In the genomic region with DNA sequence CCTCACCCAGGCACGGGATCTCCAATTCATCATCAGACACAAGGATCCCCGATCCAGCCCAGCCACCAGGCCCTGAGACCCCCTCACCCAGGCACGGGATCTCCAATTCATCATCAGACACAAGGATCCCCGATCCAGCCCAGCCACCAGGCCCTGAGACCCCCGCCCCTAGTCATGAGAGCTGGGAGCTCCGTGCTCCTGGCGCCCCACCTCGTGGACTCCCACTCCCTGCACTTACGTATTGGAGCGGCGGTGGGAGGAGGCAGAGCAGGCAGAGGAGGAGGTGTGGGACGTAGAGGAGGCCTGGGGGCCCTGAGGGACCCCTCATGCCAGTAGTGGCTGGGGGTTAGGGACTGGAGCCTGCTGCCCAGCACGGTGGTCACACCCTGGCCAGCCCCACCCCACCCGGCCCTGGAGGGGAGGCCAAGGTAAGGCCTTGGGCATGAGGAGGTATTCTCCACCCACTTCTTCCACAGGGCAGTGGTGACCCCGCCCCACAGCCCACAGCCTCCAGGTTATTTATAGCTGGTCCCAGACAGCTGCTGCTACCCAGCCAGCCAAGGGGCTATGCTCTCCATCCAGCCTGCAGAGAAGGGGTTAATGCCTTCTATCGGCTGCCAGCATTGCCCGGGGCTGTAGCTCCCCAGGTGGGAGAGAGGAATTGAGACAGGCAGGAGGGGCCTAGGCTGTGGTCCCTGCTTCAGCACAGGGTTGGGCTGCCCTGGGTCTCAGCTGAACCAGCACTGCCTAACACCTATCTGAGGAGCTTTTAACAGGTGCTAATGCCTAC, we compare ENCODE assay signal across 30 cellular contexts. TPM values are rescaled to one million over a fixed set of nuclear protein-coding genes. Genes with fewer than 3 reads are reported as not detected.
DNase-seq lines count a peak whose midpoint lies in the region; ATAC-seq and TF ChIP-seq lines count a peak whose summit lies in the region.
"Had no signal": no experiment of that assay in that cellular context is flagged by ENCODE, and none has a peak within 500 bp of the region (broad histone marks: within the 10 kb centered on the region; RNA-seq: fewer than 3 reads in every experiment).

No MANE protein-coding gene starts in this region.

- H3K36me3 ChIP-seq in neural progenitor cell (no peaks in the 10 kb centered on the region), esophagus squamous epithelium (no peaks in the 10 kb centered on the region), MM.1S (replicated peaks; ENCODE audit: insufficient read depth, low read length) (no peaks in the 10 kb centered on the region), right lobe of liver (no peaks in the 10 kb centered on the region)
- H3K36me3 ChIP-seq: adrenal gland, brain microvascular endothelial cell, neutrophil had no signal

- CTCF ChIA-PET in WTC11 (lab: Charles Lee), result interaction anchor here (0.7 to 9.0 kb wide), 12 partner anchors 9 to 238 kb away, joined by 3 to 57 read pairs (median 6); a partner anchor contains a TSS

- no peaks in the 10 kb centered on the region for H3K27me3 ChIP-seq in neural progenitor cell
- peaks cover 0 to 20% (median 0%) of the 10 kb centered on the region in 4 donors for H3K27me3 ChIP-seq in esophagus squamous epithelium
- no peaks in the 10 kb centered on the region for H3K27me3 ChIP-seq in MM.1S (replicated peaks; ENCODE audit: insufficient read depth, low read length)
- H3K27me3 ChIP-seq in right lobe of liver, result no peaks in the 10 kb centered on the region
- H3K27me3 ChIP-seq: adrenal gland, testis had no signal

- ATAC-seq in WTC11 (peak; percentile 78), right lobe of liver (no peak)
- ATAC-seq: activated CD8-positive, alpha-beta memory T cell treated with anti-CD3 and anti-CD28 coated beads, Interleukin-2, amount 10 ng/mL, durations not matched to agents 7 days and 5 days; sciatic nerve had no signal

- peak overlapping the region; percentile 42 for H3K4me2 ChIP-seq in neural progenitor cell
- H3K4me2 ChIP-seq in MM.1S (ENCODE audit: low read depth, low read length), result no peak overlapping the region
- H3K4me2 ChIP-seq: SK-N-SH had no signal

- intact Hi-C loops in esophagus squamous epithelium (cut with DNase I) (no loop called here), right lobe of liver (cut with DNase I) (no loop called here)

- H3K9me3 Mint-ChIP-seq in WTC11, result no peaks in the 10 kb centered on the region
- no peaks in the 10 kb centered on the region for H3K9me3 Mint-ChIP-seq in neural progenitor cell
- H3K9me3 Mint-ChIP-seq: CD4-positive, alpha-beta T cell had no signal

- H3K79me2 ChIP-seq in neural progenitor cell (ENCODE audit: low read depth) (no peaks in the 10 kb centered on the region), MM.1S (ENCODE audit: low read length) (no peaks in the 10 kb centered on the region)

- H4K20me1 ChIP-seq in neural progenitor cell (ENCODE audit: low read depth) (no peaks in the 10 kb centered on the region), MM.1S (ENCODE audit: insufficient read depth, low read length) (no peaks in the 10 kb centered on the region)

- H3K36me3 Mint-ChIP-seq in WTC11, result no peaks in the 10 kb centered on the region
- no peaks in the 10 kb centered on the region for H3K36me3 Mint-ChIP-seq in neural progenitor cell
- H3K36me3 Mint-ChIP-seq: activated CD8-positive, alpha-beta memory T cell treated with anti-CD3 and anti-CD28 coated beads, Interleukin-2, amount 10 ng/mL, durations not matched to agents 7 days and 5 days had no signal

- POLR2A ChIA-PET in WTC11 (lab: Charles Lee), result no interaction called here

- TF ChIP-seq CTCF in WTC11 (IDR thresholded peaks at IDR 0.05), result no peak
- no peak for TF ChIP-seq CTCF in neural progenitor cell (IDR thresholded peaks at IDR 0.05)
- no peak for TF ChIP-seq CTCF in esophagus squamous epithelium (IDR thresholded peaks at IDR 0.05)
- no peak for TF ChIP-seq CTCF in MM.1S (IDR thresholded peaks at IDR 0.05; ENCODE audit: low read length)
- TF ChIP-seq CTCF in right lobe of liver (IDR thresholded peaks at IDR 0.05), result no peak

- H3K4me1 ChIP-seq in neural progenitor cell (peaks cover 13% of the 10 kb centered on the region), esophagus squamous epithelium (peaks cover 0 to 3% (median 0%) of the 10 kb centered on the region in 3 donors), MM.1S (ENCODE audit: low read length) (no peaks in the 10 kb centered on the region), right lobe of liver (no peaks in the 10 kb centered on the region)
- H3K4me1 ChIP-seq: adrenal gland, testis had no signal

- H3K27me3 Mint-ChIP-seq in WTC11 (ENCODE audit: low read depth), result peaks cover 5% of the 10 kb centered on the region
- peaks cover 5% of the 10 kb centered on the region for H3K27me3 Mint-ChIP-seq in neural progenitor cell (ENCODE audit: insufficient read depth, low read depth)
- H3K27me3 Mint-ChIP-seq: activated CD8-positive, alpha-beta memory T cell treated with anti-CD3 and anti-CD28 coated beads, Interleukin-2, amount 10 ng/mL, durations not matched to agents 7 days and 5 days; CD4-positive, alpha-beta T cell had no signal

- H3K4me3 ChIP-seq in neural progenitor cell (no peak overlapping the region), esophagus squamous epithelium (no peak overlapping the region), MM.1S (ENCODE audit: low read length) (no peak overlapping the region), right lobe of liver (no peak overlapping the region)
- H3K4me3 ChIP-seq: adrenal gland, GM23248, testis had no signal

- TF ChIP-seq POLR2A in esophagus squamous epithelium (IDR thresholded peaks at IDR 0.05), result no peak
- no peak for TF ChIP-seq POLR2A in right lobe of liver (IDR thresholded peaks at IDR 0.05)

- H3F3A ChIP-seq in neural progenitor cell (ENCODE audit: low read depth), result no peaks in the 10 kb centered on the region
- H3F3A ChIP-seq in MM.1S (ENCODE audit: insufficient read depth, low read length), result no peaks in the 10 kb centered on the region

- no peak overlapping the region for H3K27ac Mint-ChIP-seq in WTC11
- no peak overlapping the region for H3K27ac Mint-ChIP-seq in neural progenitor cell
- H3K27ac Mint-ChIP-seq: activated CD8-positive, alpha-beta memory T cell treated with anti-CD3 and anti-CD28 coated beads, Interleukin-2, amount 10 ng/mL, durations not matched to agents 7 days and 5 days; CD4-positive, alpha-beta T cell had no signal

- no peaks in the 10 kb centered on the region for H3K9me3 ChIP-seq in neural progenitor cell (ENCODE audit: low read depth)
- no peaks in the 10 kb centered on the region for H3K9me3 ChIP-seq in esophagus squamous epithelium
- H3K9me3 ChIP-seq in MM.1S (replicated peaks; ENCODE audit: insufficient read depth, low read length), result no peaks in the 10 kb centered on the region
- no peaks in the 10 kb centered on the region for H3K9me3 ChIP-seq in right lobe of liver
- H3K9me3 ChIP-seq: adrenal gland, neutrophil, SK-N-SH, testis had no signal

- 44 to 100% methylated on average over 1 to 9 of the region's 17 CpGs for WGBS in esophagus squamous epithelium, 2 donors
- WGBS in right lobe of liver (ENCODE audit: insufficient coverage, low coverage, low lambda C conversion rate, missing lambda C conversion rate), result 57% methylated on average over 9 of the region's 17 CpGs

- H3K4me3 Mint-ChIP-seq in WTC11, result no peak overlapping the region
- H3K4me3 Mint-ChIP-seq in neural progenitor cell, result no peak overlapping the region
- H3K4me3 Mint-ChIP-seq: activated CD8-positive, alpha-beta memory T cell treated with anti-CD3 and anti-CD28 coated beads, Interleukin-2, amount 10 ng/mL, durations not matched to agents 7 days and 5 days; CD4-positive, alpha-beta T cell had no signal

- H3K27ac ChIP-seq in neural progenitor cell (no peak overlapping the region), esophagus squamous epithelium (peak overlapping the region in 1 of 4 donors; percentile 14), MM.1S (ENCODE audit: low read length) (no peak overlapping the region), right lobe of liver (no peak overlapping the region)
- H3K27ac ChIP-seq: adrenal gland, brain microvascular endothelial cell, GM23248, neutrophil, testis, VCaP had no signal

- H3K9me2 ChIP-seq in MM.1S (replicated peaks; ENCODE audit: insufficient read depth, low read length), result no peaks in the 10 kb centered on the region
- H3K9me2 ChIP-seq: SK-N-SH had no signal

- DNase-seq in NCI-H1417 (lab: John Stamatoyannopoulos, UW), result peak in 2 of 3 experiments; percentile 48 to 68
- no peak for DNase-seq in NCI-H1417 treated with DMSO at 0.1 percent for 48 hours (lab: John Stamatoyannopoulos, UW)
- peak; percentile 91 for DNase-seq in ELF-1 (ENCODE audit: low read depth, low spot score)
- peak; percentile 55 for DNase-seq in WTC11 (ENCODE audit: low spot score)
- DNase-seq in neural progenitor cell (ENCODE audit: low spot score), result no peak
- DNase-seq in esophagus squamous epithelium (lab: John Stamatoyannopoulos, UW), result no peak
- DNase-seq in MM.1S, result no peak
- DNase-seq in right lobe of liver, result no peak
- DNase-seq: 8988T; activated CD4-positive, alpha-beta T cell treated with anti-CD3 and anti-CD28 coated beads, Interleukin-2, amount 50 U/mL, for 1 hour; activated CD8-positive, alpha-beta memory T cell treated with anti-CD3 and anti-CD28 coated beads, Interleukin-2, amount 10 ng/mL, durations not matched to agents 7 days and 5 days; activated naive CD4-positive, alpha-beta T cell treated with Interleukin-2 at 50 U/mL for 16 hours; adrenal gland; brain microvascular endothelial cell; CD4-positive, alpha-beta T cell; glutamatergic neuron; GM23248; mammary epithelial cell; NCI-H1048; NCI-H2029; NCI-H748 treated with DMSO at 0.1 percent for 48 hours; RPMI8226; SK-N-SH; stimulated activated CD4-positive, alpha-beta T cell treated with anti-CD3 and anti-CD28 coated beads, Interleukin-15, amount 100 ng/mL, for 24 hours; stimulated activated naive CD4-positive, alpha-beta T cell; testis had no signal

- H3K9ac ChIP-seq in neural progenitor cell, result no peak overlapping the region
- no peak overlapping the region for H3K9ac ChIP-seq in MM.1S (ENCODE audit: low read length)
- H3K9ac ChIP-seq: GM23248, SK-N-SH had no signal

- no peak overlapping the region for H2AFZ ChIP-seq in neural progenitor cell (replicated peaks)
- no peak overlapping the region for H2AFZ ChIP-seq in MM.1S (ENCODE audit: low read length)
- H2AFZ ChIP-seq: GM23248 had no signal

- H3K4me1 Mint-ChIP-seq in WTC11 (peaks cover 31% of the 10 kb centered on the region), neural progenitor cell (peaks cover 10% of the 10 kb centered on the region)

TF ChIP-seq in WTC11, 78 proteins besides CTCF, POLR2A, EP300 and RAD21 (continues in another document):
- 0 out of 2 replicates have a peak, but pooled peaks have one; percentile 21 for TF ChIP-seq ZNF317 (CRISPR knock-in tag; IDR thresholded peaks at IDR 0.05; ENCODE audit: borderline replicate concordance, low read depth)

RNA-seq across cellular contexts. Expression of a gene that starts 17.6 kb away (rescaled TPM):
- total RNA-seq in WTC11 (2021) (0.09 to 0.25 TPM (median 0.22 TPM) in 3 replicates), neural progenitor cell (ENCODE audit: low replicate concordance) (0.19 TPM in 1 of 2 replicates, not detected in the other), esophagus squamous epithelium (under 1 TPM in 2 of 4 donors, not detected in 2; under 0.01 to 0.09 TPM), right lobe of liver (not detected)
- total RNA-seq: activated CD8-positive, alpha-beta memory T cell treated with anti-CD3 and anti-CD28 coated beads, Interleukin-2, amount 10 ng/mL, durations not matched to agents 7 days and 5 days; CD4-positive, alpha-beta T cell; epithelial cell of proximal tubule; GM23248; mammary epithelial cell had no signal

RNA-seq across cellular contexts. Expression of a gene that starts 52.0 kb away (rescaled TPM):
- total RNA-seq in WTC11 (2021) (3.5 to 5.6 TPM (median 4.4 TPM) in 3 replicates), neural progenitor cell (ENCODE audit: low replicate concordance) (5.0 and 7.8 TPM in 2 replicates), esophagus squamous epithelium (10 to 100 TPM in 2 of 4 donors, 1 to 10 TPM in 1, under 1 TPM in 1; 0.76 to 40.2 (median 7.8) TPM), right lobe of liver (10 to 100 TPM; 14.7 to 58.9 (median 35.5) TPM)
- total RNA-seq: GM23248, mammary epithelial cell had no signal

Comparison
In these comparisons a context has a peak if more than half of its experiments do, and no peak if none do; other contexts are left out.
1. DNase-seq: peak in NCI-H1417 (2 of 3), ELF-1 (single experiment) and WTC11 (single experiment); none in NCI-H1417 treated with DMSO at 0.1 percent for 48 hours (single experiment), neural progenitor cell (single experiment), esophagus squamous epithelium (single experiment), MM.1S (single experiment) and right lobe of liver (0 of 3).